Comparison of ENCODE assay signal across 11 cellular contexts in the genomic region with DNA sequence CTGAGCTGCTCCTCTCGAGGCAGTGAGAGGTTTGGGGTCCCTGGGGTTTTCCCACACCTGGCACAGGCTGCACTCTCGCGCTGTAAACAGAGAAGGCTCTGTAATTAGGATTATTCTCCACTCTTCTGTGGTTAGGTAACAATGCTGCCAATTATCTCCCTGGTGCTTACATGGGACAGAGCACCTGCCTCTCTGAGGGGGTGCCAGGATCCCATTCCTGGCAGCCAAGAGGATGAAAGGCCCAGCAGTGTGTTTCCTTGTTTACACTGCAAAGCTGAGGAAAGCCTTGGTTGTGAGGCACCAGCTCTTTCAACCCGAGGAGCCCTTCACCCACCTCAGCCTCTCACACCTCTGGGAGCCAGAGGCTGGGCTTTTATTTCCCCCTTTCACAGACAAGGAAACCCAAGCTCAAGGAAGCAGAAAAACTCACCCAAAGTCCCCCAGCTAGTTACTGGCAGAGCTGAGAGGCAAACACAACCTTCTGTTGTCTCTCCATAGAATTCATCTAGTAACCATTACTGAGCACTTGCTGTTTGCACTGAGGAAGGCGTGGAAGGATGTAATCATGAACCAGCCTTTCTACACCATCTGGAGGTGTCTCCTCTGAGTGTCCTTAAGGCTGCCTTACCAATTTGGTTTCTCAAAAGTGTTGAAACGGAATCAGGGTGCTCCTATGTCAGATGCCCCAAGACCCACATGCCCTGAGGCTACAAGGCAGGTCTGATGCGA. TPM values are rescaled to one million over a fixed set of nuclear protein-coding genes. Genes with fewer than 3 reads are reported as not detected.
DNase-seq lines count a peak whose midpoint lies in the region; ATAC-seq and TF ChIP-seq lines count a peak whose summit lies in the region.
"Had no signal": no experiment of that assay in that cellular context is flagged by ENCODE, and none has a peak within 500 bp of the region (broad histone marks: within the 10 kb centered on the region; RNA-seq: fewer than 3 reads in every experiment).

No MANE protein-coding gene starts in this region.

- no peak for ATAC-seq in activated CD4-positive, alpha-beta T cell treated with anti-CD3 and anti-CD28 coated beads for 36 hours
- ATAC-seq in sciatic nerve, result peak; percentile 47
- no peak for ATAC-seq in activated CD8-positive, alpha-beta memory T cell treated with anti-CD3 and anti-CD28 coated beads, Interleukin-2, amount 10 ng/mL, durations not matched to agents 7 days and 5 days

- H3K27ac Mint-ChIP-seq in activated CD4-positive, alpha-beta T cell treated with anti-CD3 and anti-CD28 coated beads for 36 hours, result peak overlapping the region; percentile 7
- no peak overlapping the region for H3K27ac Mint-ChIP-seq in activated CD8-positive, alpha-beta memory T cell treated with anti-CD3 and anti-CD28 coated beads, Interleukin-2, amount 10 ng/mL, durations not matched to agents 7 days and 5 days
- H3K27ac Mint-ChIP-seq: stimulated activated memory B cell treated with anti-CD40 and anti-IgM and Interleukin-4, amounts not matched to agents 10 μg/mL and 1 μg/mL and 100 μg/mL, for 72 hours had no signal

- H3K27me3 ChIP-seq in WERI-Rb-1 (ENCODE audit: insufficient read depth, low read depth, severe bottlenecking), result no peaks in the 10 kb centered on the region

- H3K4me3 Mint-ChIP-seq in activated CD4-positive, alpha-beta T cell treated with anti-CD3 and anti-CD28 coated beads for 36 hours, result no peak overlapping the region
- H3K4me3 Mint-ChIP-seq in activated CD8-positive, alpha-beta memory T cell treated with anti-CD3 and anti-CD28 coated beads, Interleukin-2, amount 10 ng/mL, durations not matched to agents 7 days and 5 days, result no peak overlapping the region
- H3K4me3 Mint-ChIP-seq: stimulated activated memory B cell treated with anti-CD40 and anti-IgM and Interleukin-4, amounts not matched to agents 10 μg/mL and 1 μg/mL and 100 μg/mL, for 72 hours had no signal

- H3K27me3 Mint-ChIP-seq in activated CD4-positive, alpha-beta T cell treated with anti-CD3 and anti-CD28 coated beads for 36 hours, result peaks cover 2% of the 10 kb centered on the region
- H3K27me3 Mint-ChIP-seq in activated CD8-positive, alpha-beta memory T cell treated with anti-CD3 and anti-CD28 coated beads, Interleukin-2, amount 10 ng/mL, durations not matched to agents 7 days and 5 days, result peaks cover 12% of the 10 kb centered on the region

- no peaks in the 10 kb centered on the region for H3K9me3 Mint-ChIP-seq in activated CD4-positive, alpha-beta T cell treated with anti-CD3 and anti-CD28 coated beads for 36 hours (ENCODE audit: low read depth)
- H3K9me3 Mint-ChIP-seq in activated CD8-positive, alpha-beta memory T cell treated with anti-CD3 and anti-CD28 coated beads, Interleukin-2, amount 10 ng/mL, durations not matched to agents 7 days and 5 days (ENCODE audit: low read depth), result no peaks in the 10 kb centered on the region
- H3K9me3 Mint-ChIP-seq: naive B cell; stimulated activated memory B cell treated with anti-CD40 and anti-IgM and Interleukin-4, amounts not matched to agents 10 μg/mL and 1 μg/mL and 100 μg/mL, for 72 hours had no signal

- DNase-seq in activated CD4-positive, alpha-beta T cell treated with anti-CD3 and anti-CD28 coated beads for 36 hours, result no peak
- DNase-seq in activated CD4-positive, alpha-beta T cell treated with anti-CD3 and anti-CD28 coated beads, Interleukin-2, amount 50 U/mL, for 48 hours, result no peak
- peak; percentile 90 for DNase-seq in NCI-H2029 treated with DMSO at 0.1 percent for 48 hours (lab: John Stamatoyannopoulos, UW)
- peak; percentile 15 for DNase-seq in SK-MEL-5 (ENCODE audit: low read depth, low spot score)
- no peak for DNase-seq in sciatic nerve (ENCODE audit: low spot score)
- DNase-seq in GM03348 (ENCODE audit: low spot score), result no peak
- DNase-seq in activated CD8-positive, alpha-beta memory T cell treated with anti-CD3 and anti-CD28 coated beads, Interleukin-2, amount 10 ng/mL, durations not matched to agents 7 days and 5 days, result no peak
- DNase-seq in WERI-Rb-1, result no peak
- DNase-seq: HCEC 1CT, naive B cell had no signal

- H3K36me3 ChIP-seq in WERI-Rb-1, result no peaks in the 10 kb centered on the region

- no peak overlapping the region for H3K27ac ChIP-seq in WERI-Rb-1

- intact Hi-C loops in activated CD4-positive, alpha-beta T cell treated with anti-CD3 and anti-CD28 coated beads for 36 hours (cut with DNase I, micrococcal nuclease), result no loop called here
- intact Hi-C loops in sciatic nerve (cut with DNase I), result no loop called here

- in situ Hi-C loops in SK-MEL-5 (cut with HindIII; ENCODE audit: low pct_unique_long_range_greater_than_20kb, low sequenced_read_pairs), result no loop called here

- no peaks in the 10 kb centered on the region for H3K36me3 Mint-ChIP-seq in activated CD4-positive, alpha-beta T cell treated with anti-CD3 and anti-CD28 coated beads for 36 hours (ENCODE audit: low read depth)
- H3K36me3 Mint-ChIP-seq in activated CD8-positive, alpha-beta memory T cell treated with anti-CD3 and anti-CD28 coated beads, Interleukin-2, amount 10 ng/mL, durations not matched to agents 7 days and 5 days, result no peaks in the 10 kb centered on the region
- H3K36me3 Mint-ChIP-seq: naive B cell; stimulated activated memory B cell treated with anti-CD40 and anti-IgM and Interleukin-4, amounts not matched to agents 10 μg/mL and 1 μg/mL and 100 μg/mL, for 72 hours had no signal

- H3K9me3 ChIP-seq in WERI-Rb-1 (ENCODE audit: severe bottlenecking), result no peaks in the 10 kb centered on the region

- CTCF ChIA-PET in activated CD4-positive, alpha-beta T cell treated with anti-CD3 and anti-CD28 coated beads for 36 hours (lab: Charles Lee), result interaction anchor here (0.8 to 0.9 kb wide), 2 partner anchors 45 to 142 kb away, joined by 3 to 4 read pairs; no protein-coding TSS in a partner anchor
- CTCF ChIA-PET in activated CD8-positive, alpha-beta memory T cell treated with anti-CD3 and anti-CD28 coated beads, Interleukin-2, amount 10 ng/mL, durations not matched to agents 7 days and 5 days (lab: Charles Lee), result no interaction called here

- POLR2A ChIA-PET in activated CD4-positive, alpha-beta T cell treated with anti-CD3 and anti-CD28 coated beads for 36 hours (lab: Charles Lee), result no interaction called here

- peaks cover 20% of the 10 kb centered on the region for H3K4me1 Mint-ChIP-seq in activated CD4-positive, alpha-beta T cell treated with anti-CD3 and anti-CD28 coated beads for 36 hours
- peaks cover 10% of the 10 kb centered on the region for H3K4me1 Mint-ChIP-seq in activated CD8-positive, alpha-beta memory T cell treated with anti-CD3 and anti-CD28 coated beads, Interleukin-2, amount 10 ng/mL, durations not matched to agents 7 days and 5 days

- H3K4me3 ChIP-seq in WERI-Rb-1 (ENCODE audit: low read depth, low read length), result no peak overlapping the region

- no peak for TF ChIP-seq CTCF in WERI-Rb-1 (IDR thresholded peaks at IDR 0.05; ENCODE audit: low read depth, low read length)

RNA-seq across cellular contexts. Expression of a gene that starts 39.7 kb away (rescaled TPM):
- total RNA-seq in activated CD4-positive, alpha-beta T cell treated with anti-CD3 and anti-CD28 coated beads for 36 hours, result under 1 TPM; 0.16 to 0.35 TPM
- total RNA-seq in SK-MEL-5 (2014; rRNA removed; shearing (Covaris generic)), result 3.1 and 4.1 TPM in 2 replicates
- polyA plus RNA-seq in SK-MEL-5 (2015; cell fraction: cytosol; rRNA removed), result 1.6 and 2.0 TPM in 2 replicates
- 3.3 and 3.9 TPM in 2 replicates for polyA plus RNA-seq in SK-MEL-5 (2015; cell fraction: nucleus; rRNA removed)
- total RNA-seq in sciatic nerve, result 0.40 TPM
- total RNA-seq in activated CD8-positive, alpha-beta memory T cell treated with anti-CD3 and anti-CD28 coated beads, Interleukin-2, amount 10 ng/mL, durations not matched to agents 7 days and 5 days, result not detected

Comparison
In these comparisons a context has a peak if more than half of its experiments do, and no peak if none do; other contexts are left out.
1. DNase-seq: peak in NCI-H2029 treated with DMSO at 0.1 percent for 48 hours (single experiment) and SK-MEL-5 (single experiment); none in activated CD4-positive, alpha-beta T cell treated with anti-CD3 and anti-CD28 coated beads for 36 hours (single experiment), activated CD4-positive, alpha-beta T cell treated with anti-CD3 and anti-CD28 coated beads, Interleukin-2, amount 50 U/mL, for 48 hours (0 of 2), sciatic nerve (single experiment), GM03348 (single experiment), activated CD8-positive, alpha-beta memory T cell treated with anti-CD3 and anti-CD28 coated beads, Interleukin-2, amount 10 ng/mL, durations not matched to agents 7 days and 5 days (single experiment) and WERI-Rb-1 (single experiment).